Comparison of ENCODE assay signal across 13 cellular contexts in the genomic region with DNA sequence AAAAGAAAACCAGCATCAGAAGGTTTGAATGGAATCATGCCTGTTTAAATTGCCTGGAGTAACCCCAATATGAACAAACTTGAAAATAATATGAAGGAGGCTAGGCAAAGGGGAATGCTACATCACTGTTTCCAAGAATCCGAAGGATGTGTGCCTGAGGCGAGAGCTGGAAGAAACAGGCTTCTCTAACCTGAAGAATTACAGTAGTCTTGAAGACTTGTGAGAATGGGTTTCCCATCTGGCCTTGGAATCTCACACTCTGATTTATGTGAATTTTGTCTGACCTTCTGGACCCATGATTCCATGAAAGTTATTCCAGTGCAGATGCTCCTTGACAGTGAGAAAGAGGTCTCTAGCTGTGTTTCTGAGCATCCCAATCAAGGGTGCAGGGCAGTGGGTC.
A peak's percentile ranks its signal among the peaks of the same experiment; 100 is the strongest.
DNase-seq lines count a peak whose midpoint lies in the region; ATAC-seq and TF ChIP-seq lines count a peak whose summit lies in the region.
"Had no signal": no experiment of that assay in that cellular context is flagged by ENCODE, and none has a peak within 500 bp of the region (broad histone marks: within the 10 kb centered on the region; RNA-seq: fewer than 3 reads in every experiment).

No MANE protein-coding gene starts in this region.

- intact Hi-C loops in Caco-2 (cut with micrococcal nuclease; ENCODE audit: unreplicated experiment) (loop anchor here (1.0 kb wide), 3 partner anchors 20 to 110 kb away; no protein-coding TSS in a partner anchor), psoas muscle (cut with DNase I) (loop anchor here (5.0 kb wide), 2 partner anchors 37 to 282 kb away; no protein-coding TSS in a partner anchor)

- H3K9me3 ChIP-seq in Caco-2 (no peaks in the 10 kb centered on the region), psoas muscle (no peaks in the 10 kb centered on the region)
- H3K9me3 ChIP-seq: BE2C had no signal

- peaks cover 2% of the 10 kb centered on the region for H3K9me3 Mint-ChIP-seq in Caco-2 (ENCODE audit: unreplicated experiment)
- no peaks in the 10 kb centered on the region for H3K9me3 Mint-ChIP-seq in nephron
- H3K9me3 Mint-ChIP-seq in HFFc6, result no peaks in the 10 kb centered on the region
- H3K9me3 Mint-ChIP-seq: CD4-positive, CD25-positive, alpha-beta regulatory T cell; GM23338 had no signal

- no peak for DNase-seq in Caco-2
- peak; percentile 25 for DNase-seq in ELF-1 (ENCODE audit: low read depth, low spot score)
- peak; percentile 61 for DNase-seq in islet precursor cell
- no peak for DNase-seq in activated CD4-positive, CD25-positive, alpha-beta regulatory T cell treated with anti-CD3 and anti-CD28 coated beads, Interleukin-2, amount 50 U/mL, for 72 hours
- no peak for DNase-seq in HFFc6
- no peak for DNase-seq in psoas muscle
- DNase-seq: COR-L47 had no signal

- H3K36me3 Mint-ChIP-seq in Caco-2 (ENCODE audit: insufficient read depth, unreplicated experiment) (peaks cover 7% of the 10 kb centered on the region), nephron (ENCODE audit: low read depth) (no peaks in the 10 kb centered on the region), HFFc6 (ENCODE audit: low read depth) (no peaks in the 10 kb centered on the region)
- H3K36me3 Mint-ChIP-seq: CD4-positive, CD25-positive, alpha-beta regulatory T cell; CD8-positive, alpha-beta memory T cell had no signal

- H3K4me1 Mint-ChIP-seq in Caco-2 (ENCODE audit: low read depth, unreplicated experiment) (peaks cover 49% of the 10 kb centered on the region), nephron (peaks cover 65% of the 10 kb centered on the region), HFFc6 (ENCODE audit: low read depth) (peaks cover 5% of the 10 kb centered on the region; the same call in 1 of the 2 replicates)

- H3K4me3 Mint-ChIP-seq in Caco-2 (ENCODE audit: unreplicated experiment) (no peak overlapping the region), nephron (no peak overlapping the region), HFFc6 (no peak overlapping the region)
- H3K4me3 Mint-ChIP-seq: GM23338 had no signal

- no peak for TF ChIP-seq CTCF in Caco-2 (IDR thresholded peaks at IDR 0.05; ENCODE audit: insufficient read depth in 1 of 2, low read depth in 1 of 2, low read length in 1 of 2, severe bottlenecking in 1 of 2, unreplicated experiment in 1 of 2)
- no peak for TF ChIP-seq CTCF in nephron (IDR thresholded peaks at IDR 0.05; ENCODE audit: unreplicated experiment in 3 of 3)
- no peak for TF ChIP-seq CTCF in HFFc6 (IDR thresholded peaks at IDR 0.05)
- TF ChIP-seq CTCF in psoas muscle (IDR thresholded peaks at IDR 0.05), result no peak

- no TSS peak for BruUV-seq in Caco-2 (replicated peaks; lab: Mats Ljungman, UMichigan)

- WGBS in psoas muscle, 3 donors, result 82 to 93% (median 89%) methylated on average over 2 of the region's 2 CpGs

- no peaks in the 10 kb centered on the region for H3K27me3 ChIP-seq in Caco-2 (replicated peaks; ENCODE audit: control insufficient read depth, insufficient read depth, low read length)
- peaks cover 0 to 17% (median 5%) of the 10 kb centered on the region in 3 donors for H3K27me3 ChIP-seq in psoas muscle (ENCODE audit: insufficient read depth in 3 of 3, low read length in 2 of 3)

- H3K27me3 Mint-ChIP-seq in Caco-2 (ENCODE audit: insufficient read depth, unreplicated experiment) (no peaks in the 10 kb centered on the region), nephron (ENCODE audit: low read depth) (peaks cover 21% of the 10 kb centered on the region), HFFc6 (ENCODE audit: insufficient read depth) (peaks cover 2% of the 10 kb centered on the region)

- no peak for ATAC-seq in psoas muscle

- CTCF ChIA-PET in Caco-2 (lab: Charles Lee), result interaction anchor here (1.3 to 3.6 kb wide), 2 partner anchors 43 to 57 kb away, joined by 3 to 42 read pairs; no protein-coding TSS in a partner anchor

- no peak overlapping the region for H3K27ac ChIP-seq in psoas muscle
- H3K27ac ChIP-seq: HL-60 had no signal

- peaks cover 40% of the 10 kb centered on the region for H3K4me1 ChIP-seq in Caco-2
- no peaks in the 10 kb centered on the region for H3K4me1 ChIP-seq in psoas muscle
- H3K4me1 ChIP-seq: BE2C had no signal

- no peak overlapping the region for H3K4me3 ChIP-seq in Caco-2 (ENCODE audit: low read depth, low read length)
- H3K4me3 ChIP-seq in psoas muscle, result no peak overlapping the region
- H3K4me3 ChIP-seq: GM23338 had no signal

- POLR2A ChIA-PET in Caco-2 (lab: Charles Lee), result no interaction called here

- H3K36me3 ChIP-seq in Caco-2 (ENCODE audit: control insufficient read depth, insufficient read depth, low read length) (no peaks in the 10 kb centered on the region), psoas muscle (ENCODE audit: insufficient read depth in 1 of 2, low read depth in 1 of 2) (no peaks in the 10 kb centered on the region)
- H3K36me3 ChIP-seq: BE2C had no signal

- peak overlapping the region; percentile 41 for H3K27ac Mint-ChIP-seq in Caco-2 (ENCODE audit: unreplicated experiment)
- H3K27ac Mint-ChIP-seq in nephron, result peak overlapping the region in 2 of 3 experiments; percentile 11 to 86
- H3K27ac Mint-ChIP-seq in HFFc6, result no peak overlapping the region
- H3K27ac Mint-ChIP-seq: GM23338 had no signal

Comparison
In these comparisons a context has a peak if more than half of its experiments do, and no peak if none do; other contexts are left out.
1. DNase-seq: peak in ELF-1 (single experiment) and islet precursor cell (single experiment); none in Caco-2 (0 of 2), activated CD4-positive, CD25-positive, alpha-beta regulatory T cell treated with anti-CD3 and anti-CD28 coated beads, Interleukin-2, amount 50 U/mL, for 72 hours (single experiment), HFFc6 (single experiment) and psoas muscle (0 of 2).